In the genomic region with DNA sequence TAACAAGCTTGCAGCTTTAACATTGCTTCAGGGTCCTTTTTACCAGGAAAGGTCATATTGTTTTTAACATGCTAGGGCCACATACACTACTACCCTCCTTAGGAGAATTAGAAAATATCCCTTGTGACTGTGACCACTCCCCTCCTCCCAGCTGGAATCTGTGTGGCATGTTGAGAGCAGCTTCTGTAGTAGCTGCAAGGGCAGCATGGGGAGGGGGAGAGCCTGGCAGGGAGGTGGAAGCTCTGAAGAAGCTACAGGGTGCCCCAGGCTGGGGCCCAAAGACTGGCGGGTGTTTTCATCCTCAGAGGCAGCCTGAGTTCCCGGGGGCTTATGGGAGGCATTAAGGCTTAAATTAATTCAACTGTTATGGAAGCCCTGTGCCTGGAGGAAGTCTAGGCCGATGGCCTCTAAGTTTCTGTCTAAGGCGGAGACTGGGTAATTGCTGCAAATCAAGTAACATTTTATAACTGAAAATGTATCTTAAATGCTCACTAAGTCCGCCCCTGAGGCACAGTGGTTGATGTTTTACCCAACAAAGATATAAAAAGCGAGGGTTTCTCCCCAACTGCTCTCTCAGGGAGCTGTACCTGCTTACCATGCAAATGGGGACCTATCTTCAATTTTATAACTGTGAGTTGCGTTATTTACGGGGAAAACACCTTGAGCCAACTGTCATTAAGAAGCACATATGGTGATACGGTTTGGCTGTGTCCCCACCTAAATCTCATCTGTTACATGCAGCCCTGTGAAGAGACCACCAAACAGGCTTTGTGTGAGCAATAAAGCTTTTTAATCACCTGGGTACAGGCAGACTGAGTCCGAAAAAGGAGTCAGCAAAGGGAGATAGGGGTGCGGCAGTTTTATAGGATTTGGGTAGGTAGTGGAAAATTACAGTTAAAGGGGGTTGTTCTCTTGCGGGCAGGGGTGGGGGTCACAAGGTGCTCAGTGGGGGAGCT, we compare ENCODE assay signal across 8 cellular contexts. TPM values are rescaled to one million over a fixed set of nuclear protein-coding genes. Genes with fewer than 3 reads are reported as not detected.
A peak's percentile ranks its signal among the peaks of the same experiment; 100 is the strongest.
DNase-seq lines count a peak whose midpoint lies in the region; ATAC-seq and TF ChIP-seq lines count a peak whose summit lies in the region.

No MANE protein-coding gene starts in this region.

- H3K27me3 ChIP-seq in sigmoid colon, result no peaks in the 10 kb centered on the region

- peak overlapping the region; percentile 73 to 88 (median 84) for H3K4me3 Mint-ChIP-seq in brain

- H3K4me1 ChIP-seq in sigmoid colon, result peaks cover 0 to 14% (median 0%) of the 10 kb centered on the region in 4 donors

- peak overlapping the region; percentile 92 to 97 (median 95) for H3K27ac Mint-ChIP-seq in brain

- no peak for TF ChIP-seq EP300 in sigmoid colon (IDR thresholded peaks at IDR 0.05)

- H3K36me3 ChIP-seq in sigmoid colon, result no peaks in the 10 kb centered on the region

- H3K36me3 Mint-ChIP-seq in brain, result peaks cover 23% of the 10 kb centered on the region

- peaks cover 62% of the 10 kb centered on the region for H3K4me1 Mint-ChIP-seq in brain

- H3K9me3 ChIP-seq in sigmoid colon, result no peaks in the 10 kb centered on the region

- intact Hi-C loops in left cardiac atrium (cut with DNase I), result no loop called here
- intact Hi-C loops in sigmoid colon (cut with DNase I), result no loop called here

- no peak for TF ChIP-seq POLR2A in sigmoid colon (IDR thresholded peaks at IDR 0.05)

- no peak overlapping the region for H3K4me3 ChIP-seq in sigmoid colon

- no peaks in the 10 kb centered on the region for H3K9me3 Mint-ChIP-seq in brain

- ATAC-seq in GM19328 (IDR thresholded peaks at IDR 0.05; ENCODE audit: unreplicated experiment) (peak; percentile 56), HG03103 (IDR thresholded peaks at IDR 0.05; ENCODE audit: low read depth, unreplicated experiment) (peak; percentile 57), left cardiac atrium (no peak)

- TF ChIP-seq CTCF in brain (conservative IDR thresholded peaks at IDR 0.05), result no peak
- TF ChIP-seq CTCF in sigmoid colon (IDR thresholded peaks at IDR 0.05), result no peak

- H3K27ac ChIP-seq in sigmoid colon, result no peak overlapping the region

- 24 to 47% methylated on average over 12 of the region's 12 CpGs for WGBS in sigmoid colon, 2 donors

- peaks cover 4% of the 10 kb centered on the region for H3K27me3 Mint-ChIP-seq in brain

- DNase-seq in D341Med (ENCODE audit: low spot score) (peak; percentile 38), left cardiac atrium (no peak), nucleus accumbens (lab: John Stamatoyannopoulos, UW) (no peak), sigmoid colon (no peak)
- no peak for DNase-seq in effector CD8-positive, alpha-beta T cell (lab: John Stamatoyannopoulos, UW)

RNA-seq across cellular contexts. Expression of gene STS, which starts 37.4 kb away (rescaled TPM):
- polyA plus RNA-seq in brain (ENCODE audit: insufficient read depth, low read depth, low replicate concordance) (5.4 TPM), sigmoid colon (1 to 10 TPM; 2.8 to 8.2 (median 6.0) TPM)
- total RNA-seq in left cardiac atrium (1 to 10 TPM; 7.2 to 9.5 TPM), sigmoid colon (1 to 10 TPM; 2.6 to 6.9 (median 4.2) TPM)

RNA-seq across cellular contexts. Expression of gene PUDP, which starts 37.8 kb away (rescaled TPM):
- polyA plus RNA-seq in brain (ENCODE audit: insufficient read depth, low read depth, low replicate concordance), result 7.6 TPM
- total RNA-seq in left cardiac atrium, result 10 to 100 TPM; 16.9 to 21.2 TPM
- total RNA-seq in sigmoid colon, result 10 to 100 TPM in 1 of 4 donors, 1 to 10 TPM in 3; 6.9 to 17.2 (median 8.5) TPM
- polyA plus RNA-seq in sigmoid colon, result 10 to 100 TPM; 18.2 to 29.4 (median 24.5) TPM

Comparison
In these comparisons a context has a peak if more than half of its experiments do, and no peak if none do; other contexts are left out.
1. ATAC-seq: peak in GM19328 (single experiment) and HG03103 (single experiment); none in left cardiac atrium (0 of 2).